Comparison of ENCODE assay signal across 11 cellular contexts in the genomic region with DNA sequence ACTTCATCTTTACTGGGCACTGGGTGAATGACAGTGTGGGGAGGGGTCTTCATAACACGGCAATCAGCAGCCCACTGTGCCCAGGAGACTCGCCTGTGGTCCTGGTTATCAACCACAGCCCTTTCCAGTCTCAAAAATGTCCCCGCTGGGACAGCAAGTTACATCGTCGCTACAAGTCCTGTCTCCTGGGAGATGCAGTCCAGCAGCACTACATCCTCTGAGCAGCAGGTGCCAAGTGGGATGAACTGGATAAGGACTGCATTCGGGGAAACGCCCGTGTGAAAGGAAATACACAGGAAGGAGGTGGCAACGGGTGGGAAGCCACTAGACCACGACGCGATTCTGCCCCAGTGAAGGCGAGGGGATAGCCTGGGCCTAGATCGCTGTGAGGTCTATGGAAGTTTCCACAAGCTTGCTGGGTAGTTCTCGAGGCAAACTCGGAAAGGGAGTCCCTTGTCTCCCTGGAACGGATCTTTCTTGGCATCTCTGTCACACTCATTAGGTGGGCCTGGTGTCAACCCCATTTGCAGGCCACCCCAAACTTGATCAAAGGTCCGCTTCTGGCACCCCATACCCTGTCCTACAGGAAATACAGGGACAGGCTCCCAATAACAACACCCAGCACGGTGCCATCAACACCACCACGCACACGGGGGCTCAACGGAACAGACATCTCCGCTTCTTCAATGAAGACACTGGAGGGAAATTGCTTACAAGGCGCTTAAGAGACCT.
DNase-seq lines count a peak whose midpoint lies in the region; ATAC-seq, FAIRE-seq and TF ChIP-seq lines count a peak whose summit lies in the region.
"Had no signal": no experiment of that assay in that cellular context is flagged by ENCODE, and none has a peak within 500 bp of the region (broad histone marks: within the 10 kb centered on the region; RNA-seq: fewer than 3 reads in every experiment).

No MANE protein-coding gene starts in this region.

- no peak for TF ChIP-seq CTCF in nephron (IDR thresholded peaks at IDR 0.05; ENCODE audit: unreplicated experiment in 3 of 3)
- no peak for TF ChIP-seq CTCF in GM13976 (IDR thresholded peaks at IDR 0.05; ENCODE audit: borderline replicate concordance, control extremely low read depth, extremely low read depth, insufficient read depth, missing control alignments)

- peak overlapping the region; percentile 64 for H3K27ac Mint-ChIP-seq in activated naive CD8-positive, alpha-beta T cell
- H3K27ac Mint-ChIP-seq in nephron = no peak overlapping the region

- H3K27me3 Mint-ChIP-seq in activated naive CD8-positive, alpha-beta T cell = peaks cover 1% of the 10 kb centered on the region
- peaks cover 54% of the 10 kb centered on the region for H3K27me3 Mint-ChIP-seq in nephron (ENCODE audit: low read depth)

- in situ Hi-C loops in GM13976 (cut with MboI; ENCODE audit: low sequenced_read_pairs, unreplicated experiment) = no loop called here

- no peak for ATAC-seq in GM21381 (IDR thresholded peaks at IDR 0.05; ENCODE audit: unreplicated experiment)
- no peak for ATAC-seq in HG03280 (IDR thresholded peaks at IDR 0.05; ENCODE audit: unreplicated experiment)

- H3K4me3 Mint-ChIP-seq in activated naive CD8-positive, alpha-beta T cell = peak overlapping the region; percentile 53
- H3K4me3 Mint-ChIP-seq in nephron = peak overlapping the region; percentile 10 to 63 (median 34)

- H3K36me3 Mint-ChIP-seq in activated naive CD8-positive, alpha-beta T cell = peaks cover 2% of the 10 kb centered on the region
- no peaks in the 10 kb centered on the region for H3K36me3 Mint-ChIP-seq in nephron (ENCODE audit: low read depth)

- DNase-seq in CD1c-positive myeloid dendritic cell (ENCODE audit: extremely low spot score) (peak; percentile 6), GM19239 (ENCODE audit: insufficient read length, low spot score) (no peak), NCI-H128 (lab: John Stamatoyannopoulos, UW; ENCODE audit: unreplicated experiment) (no peak), GM13976 (ENCODE audit: low spot score) (no peak)
- DNase-seq: NCI-H1436 treated with DMSO at 0.1 percent for 48 hours had no signal

- H3K4me1 Mint-ChIP-seq in activated naive CD8-positive, alpha-beta T cell (ENCODE audit: low read depth) = peaks cover 27% of the 10 kb centered on the region
- H3K4me1 Mint-ChIP-seq in nephron = no peaks in the 10 kb centered on the region

- no peaks in the 10 kb centered on the region for H3K9me3 Mint-ChIP-seq in activated naive CD8-positive, alpha-beta T cell (ENCODE audit: low read depth)
- H3K9me3 Mint-ChIP-seq in nephron = no peaks in the 10 kb centered on the region

- FAIRE-seq in GM19239 (lab: Jason Lieb, UNC) = peak; percentile 28
- FAIRE-seq: D721Med, endometrium had no signal
